ENCODE assay signal across 8 cellular contexts in the genomic region with DNA sequence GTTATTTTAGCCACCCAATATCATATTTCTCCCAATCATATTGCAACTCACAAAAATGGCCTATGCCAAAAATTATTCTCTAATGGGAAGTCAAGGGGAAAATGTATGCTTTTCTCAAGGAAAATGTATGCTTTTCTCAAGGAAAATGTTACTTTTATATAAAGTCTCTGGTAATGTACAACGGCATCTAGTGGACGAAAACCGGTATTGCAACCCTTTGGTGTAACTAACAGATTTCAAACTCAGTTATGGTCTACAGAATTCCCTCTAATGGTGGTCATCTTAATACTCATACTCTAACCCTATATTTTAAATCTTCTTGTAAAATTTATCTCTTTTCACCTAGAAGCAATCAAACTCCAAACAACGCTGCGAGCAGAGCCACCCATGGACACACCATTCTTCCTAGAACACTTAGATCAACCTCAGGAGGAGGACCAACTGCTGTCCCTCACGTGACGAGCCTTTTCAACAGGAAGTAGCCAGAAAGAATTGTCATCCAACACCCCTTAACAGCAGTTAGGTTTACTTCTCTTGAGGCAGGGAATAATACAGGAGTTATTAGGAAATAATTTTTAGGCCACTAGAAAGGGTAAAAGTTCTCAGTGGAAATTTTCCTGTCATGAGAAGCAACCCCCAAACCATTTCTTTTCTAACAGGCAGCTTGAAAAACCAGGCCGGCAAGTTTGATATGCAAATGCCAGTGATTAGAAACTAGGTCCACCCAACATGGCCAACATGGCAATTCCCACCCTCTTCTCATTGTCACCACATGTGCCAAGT. TPM values are rescaled to one million over a fixed set of nuclear protein-coding genes. Genes with fewer than 3 reads are reported as not detected.
DNase-seq lines count a peak whose midpoint lies in the region; ATAC-seq and TF ChIP-seq lines count a peak whose summit lies in the region.

No MANE protein-coding gene starts in this region.

- TF ChIP-seq CTCF in LNCaP clone FGC (IDR thresholded peaks at IDR 0.05; ENCODE audit: control insufficient read depth, extremely low read depth, insufficient read depth), result peak; percentile 64

- no peak overlapping the region for H3K27ac Mint-ChIP-seq in activated T-helper 17 cell treated with anti-CD3 and anti-CD28 coated beads, Interleukin-2, amount 50 U/mL, for 72 hours

- ATAC-seq in GM19035 (IDR thresholded peaks at IDR 0.05; ENCODE audit: unreplicated experiment), result no peak
- ATAC-seq in activated T-helper 17 cell treated with anti-CD3 and anti-CD28 coated beads, Interleukin-2, amount 50 U/mL, for 72 hours (replicated peaks), result no peak

- DNase-seq in stimulated activated CD4-positive, alpha-beta T cell treated with anti-CD3 and anti-CD28 coated beads, Interleukin-4, amount 100 ng/mL, for 1 hour, result peak; percentile 4
- DNase-seq in stimulated activated CD4-positive, alpha-beta T cell treated with anti-CD3 and anti-CD28 coated beads, Interleukin-1b, Interleukin-23, amount 100 ng/mL, for 48 hours, result no peak
- DNase-seq in LNCaP clone FGC (ENCODE audit: low read depth), result no peak
- DNase-seq in activated naive CD4-positive, alpha-beta T cell treated with anti-CD3 and anti-CD28 coated beads, Interleukin-2, amount 50 U/mL, for 16 hours, result peak; percentile 23
- DNase-seq in iPS-NIHi7 (ENCODE audit: extremely low spot score), result peak; percentile 35
- peak; percentile 15 for DNase-seq in stromal cell of bone marrow (ENCODE audit: low read depth)

- H3K4me3 ChIP-seq in LNCaP clone FGC (ENCODE audit: low read depth, low read length), result no peak overlapping the region

- no peaks in the 10 kb centered on the region for H3K9me3 Mint-ChIP-seq in activated T-helper 17 cell treated with anti-CD3 and anti-CD28 coated beads, Interleukin-2, amount 50 U/mL, for 72 hours

- no peak overlapping the region for H3K4me3 Mint-ChIP-seq in activated T-helper 17 cell treated with anti-CD3 and anti-CD28 coated beads, Interleukin-2, amount 50 U/mL, for 72 hours

- no peaks in the 10 kb centered on the region for H3K36me3 Mint-ChIP-seq in activated T-helper 17 cell treated with anti-CD3 and anti-CD28 coated beads, Interleukin-2, amount 50 U/mL, for 72 hours (ENCODE audit: low read depth)

- peaks cover 5% of the 10 kb centered on the region for H3K4me1 Mint-ChIP-seq in activated T-helper 17 cell treated with anti-CD3 and anti-CD28 coated beads, Interleukin-2, amount 50 U/mL, for 72 hours

- H3K27me3 Mint-ChIP-seq in activated T-helper 17 cell treated with anti-CD3 and anti-CD28 coated beads, Interleukin-2, amount 50 U/mL, for 72 hours, result no peaks in the 10 kb centered on the region

RNA-seq across cellular contexts. Expression of gene APOBEC1, which starts 20.1 kb away (rescaled TPM):
- total RNA-seq in activated T-helper 17 cell treated with anti-CD3 and anti-CD28 coated beads, Interleukin-2, amount 50 U/mL, for 72 hours, result not detected

RNA-seq across cellular contexts. Expression of gene GDF3, which starts 50.0 kb away (rescaled TPM):
- total RNA-seq in activated T-helper 17 cell treated with anti-CD3 and anti-CD28 coated beads, Interleukin-2, amount 50 U/mL, for 72 hours, result not detected

Comparison
In these comparisons a context has a peak if more than half of its experiments do, and no peak if none do; other contexts are left out.
1. DNase-seq: peak in stimulated activated CD4-positive, alpha-beta T cell treated with anti-CD3 and anti-CD28 coated beads, Interleukin-4, amount 100 ng/mL, for 1 hour (single experiment), activated naive CD4-positive, alpha-beta T cell treated with anti-CD3 and anti-CD28 coated beads, Interleukin-2, amount 50 U/mL, for 16 hours (single experiment), iPS-NIHi7 (single experiment) and stromal cell of bone marrow (single experiment); none in stimulated activated CD4-positive, alpha-beta T cell treated with anti-CD3 and anti-CD28 coated beads, Interleukin-1b, Interleukin-23, amount 100 ng/mL, for 48 hours (single experiment) and LNCaP clone FGC (single experiment).